In genomic region chr3:183555541-183556081, GRCh38 we compare ENCODE assay signal across 1 cellular context.
TF ChIP-seq lines count a peak whose summit lies in the region.

Gene KLHL6 (minus strand): TSS chr3:183555706. CDS start chr3:183555653, 53 bp downstream.

TF ChIP-seq in GM12878, 131 proteins besides CTCF, POLR2A, EP300 and RAD21 (continued from another document and continues in another):
- TF ChIP-seq EED (IDR thresholded peaks at IDR 0.05; ENCODE audit: low read depth) (peak; percentile 66; the same call in 1 of the 2 replicates), SREBF2 (IDR thresholded peaks at IDR 0.05; ENCODE audit: low read length) (no peak), HSF1 (IDR thresholded peaks at IDR 0.05; ENCODE audit: low read depth, low read length) (no peak), IRF5 (IDR thresholded peaks at IDR 0.05; ENCODE audit: borderline replicate concordance) (no peak), ZBTB4 (CRISPR knock-in tag; IDR thresholded peaks at IDR 0.05) (no peak), HDAC2 (IDR thresholded peaks at IDR 0.05) (no peak), SUZ12 (IDR thresholded peaks at IDR 0.05; ENCODE audit: unreplicated experiment) (no peak), JUNB (IDR thresholded peaks at IDR 0.05) (peak; percentile 67), PAX5 (IDR thresholded peaks at IDR 0.05; ENCODE audit: borderline replicate concordance, low read depth, low read length) (0 out of 2 replicates have a peak, but pooled peaks have one; percentile 29), SRF (IDR thresholded peaks at IDR 0.05; ENCODE audit: low read depth in 2 of 2, low read length in 2 of 2) (no peak), EGR1 (IDR thresholded peaks at IDR 0.05; ENCODE audit: borderline replicate concordance in 1 of 2, low read depth in 2 of 2, low read length in 2 of 2) (0 out of 3 replicates have a peak, but pooled peaks of 1 of the 2 experiments have one; percentile 1), JUND (IDR thresholded peaks at IDR 0.05; ENCODE audit: low read depth, low read length) (no peak), BACH1 (IDR thresholded peaks at IDR 0.05; ENCODE audit: borderline replicate concordance) (peak; percentile 59), RFX5 (IDR thresholded peaks at IDR 0.05; ENCODE audit: low read depth, low read length) (no peak), HDAC6 (IDR thresholded peaks at IDR 0.05; ENCODE audit: unreplicated experiment) (no peak), FOXM1 (IDR thresholded peaks at IDR 0.05; ENCODE audit: low read depth, low read length) (peak; percentile 74; the same call in 1 of the 2 replicates), SMARCA5 (IDR thresholded peaks at IDR 0.05) (0 out of 2 replicates have a peak, but pooled peaks have one; percentile 2), KDM1A (IDR thresholded peaks at IDR 0.05; ENCODE audit: borderline replicate concordance) (no peak), SMAD5 (IDR thresholded peaks at IDR 0.05; ENCODE audit: low read depth) (peak; percentile 84), CUX1 (IDR thresholded peaks at IDR 0.05; ENCODE audit: insufficient replicate concordance, low read depth, low read length) (peak; percentile 52), ZBED1 (IDR thresholded peaks at IDR 0.05; ENCODE audit: borderline replicate concordance) (peak; percentile 63; the same call in 1 of the 2 replicates), SIN3A (IDR thresholded peaks at IDR 0.05; ENCODE audit: low read depth, low read length) (peak; percentile 78; the same call in 1 of the 2 replicates), HCFC1 (IDR thresholded peaks at IDR 0.05; ENCODE audit: low read length) (peak; percentile 28), ZZZ3 (IDR thresholded peaks at IDR 0.05; ENCODE audit: control insufficient read depth, insufficient read length, low read depth) (no peak), BCL11A (IDR thresholded peaks at IDR 0.05; ENCODE audit: low read depth, low read length) (no peak; the same call in 1 of the 2 replicates)
- TF ChIP-seq, protein P1, sequence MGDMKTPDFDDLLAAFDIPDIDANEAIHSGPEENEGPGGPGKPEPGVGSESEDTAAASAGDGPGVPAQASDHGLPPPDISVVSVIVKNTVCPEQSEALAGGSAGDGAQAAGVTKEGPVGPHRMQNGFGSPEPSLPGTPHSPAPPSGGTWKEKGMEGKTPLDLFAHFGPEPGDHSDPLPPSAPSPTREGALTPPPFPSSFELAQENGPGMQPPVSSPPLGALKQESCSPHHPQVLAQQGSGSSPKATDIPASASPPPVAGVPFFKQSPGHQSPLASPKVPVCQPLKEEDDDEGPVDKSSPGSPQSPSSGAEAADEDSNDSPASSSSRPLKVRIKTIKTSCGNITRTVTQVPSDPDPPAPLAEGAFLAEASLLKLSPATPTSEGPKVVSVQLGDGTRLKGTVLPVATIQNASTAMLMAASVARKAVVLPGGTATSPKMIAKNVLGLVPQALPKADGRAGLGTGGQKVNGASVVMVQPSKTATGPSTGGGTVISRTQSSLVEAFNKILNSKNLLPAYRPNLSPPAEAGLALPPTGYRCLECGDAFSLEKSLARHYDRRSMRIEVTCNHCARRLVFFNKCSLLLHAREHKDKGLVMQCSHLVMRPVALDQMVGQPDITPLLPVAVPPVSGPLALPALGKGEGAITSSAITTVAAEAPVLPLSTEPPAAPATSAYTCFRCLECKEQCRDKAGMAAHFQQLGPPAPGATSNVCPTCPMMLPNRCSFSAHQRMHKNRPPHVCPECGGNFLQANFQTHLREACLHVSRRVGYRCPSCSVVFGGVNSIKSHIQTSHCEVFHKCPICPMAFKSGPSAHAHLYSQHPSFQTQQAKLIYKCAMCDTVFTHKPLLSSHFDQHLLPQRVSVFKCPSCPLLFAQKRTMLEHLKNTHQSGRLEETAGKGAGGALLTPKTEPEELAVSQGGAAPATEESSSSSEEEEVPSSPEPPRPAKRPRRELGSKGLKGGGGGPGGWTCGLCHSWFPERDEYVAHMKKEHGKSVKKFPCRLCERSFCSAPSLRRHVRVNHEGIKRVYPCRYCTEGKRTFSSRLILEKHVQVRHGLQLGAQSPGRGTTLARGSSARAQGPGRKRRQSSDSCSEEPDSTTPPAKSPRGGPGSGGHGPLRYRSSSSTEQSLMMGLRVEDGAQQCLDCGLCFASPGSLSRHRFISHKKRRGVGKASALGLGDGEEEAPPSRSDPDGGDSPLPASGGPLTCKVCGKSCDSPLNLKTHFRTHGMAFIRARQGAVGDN (IDR thresholded peaks at IDR 0.05): peak; percentile 97
- TF ChIP-seq, protein P2, sequence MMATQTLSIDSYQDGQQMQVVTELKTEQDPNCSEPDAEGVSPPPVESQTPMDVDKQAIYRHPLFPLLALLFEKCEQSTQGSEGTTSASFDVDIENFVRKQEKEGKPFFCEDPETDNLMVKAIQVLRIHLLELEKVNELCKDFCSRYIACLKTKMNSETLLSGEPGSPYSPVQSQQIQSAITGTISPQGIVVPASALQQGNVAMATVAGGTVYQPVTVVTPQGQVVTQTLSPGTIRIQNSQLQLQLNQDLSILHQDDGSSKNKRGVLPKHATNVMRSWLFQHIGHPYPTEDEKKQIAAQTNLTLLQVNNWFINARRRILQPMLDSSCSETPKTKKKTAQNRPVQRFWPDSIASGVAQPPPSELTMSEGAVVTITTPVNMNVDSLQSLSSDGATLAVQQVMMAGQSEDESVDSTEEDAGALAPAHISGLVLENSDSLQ (IDR thresholded peaks at IDR 0.05): peak; percentile 91
- TF ChIP-seq, protein P3, sequence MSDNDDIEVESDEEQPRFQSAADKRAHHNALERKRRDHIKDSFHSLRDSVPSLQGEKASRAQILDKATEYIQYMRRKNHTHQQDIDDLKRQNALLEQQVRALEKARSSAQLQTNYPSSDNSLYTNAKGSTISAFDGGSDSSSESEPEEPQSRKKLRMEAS (IDR thresholded peaks at IDR 0.05; ENCODE audit: low read depth, low read length): peak; percentile 60; the same call in 1 of the 2 replicates
- TF ChIP-seq, protein P4, sequence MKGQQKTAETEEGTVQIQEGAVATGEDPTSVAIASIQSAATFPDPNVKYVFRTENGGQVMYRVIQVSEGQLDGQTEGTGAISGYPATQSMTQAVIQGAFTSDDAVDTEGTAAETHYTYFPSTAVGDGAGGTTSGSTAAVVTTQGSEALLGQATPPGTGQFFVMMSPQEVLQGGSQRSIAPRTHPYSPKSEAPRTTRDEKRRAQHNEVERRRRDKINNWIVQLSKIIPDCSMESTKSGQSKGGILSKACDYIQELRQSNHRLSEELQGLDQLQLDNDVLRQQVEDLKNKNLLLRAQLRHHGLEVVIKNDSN (IDR thresholded peaks at IDR 0.05; ENCODE audit: borderline replicate concordance, extremely low read length, insufficient read depth, low read depth, low read length): no peak
- TF ChIP-seq, protein P5, sequence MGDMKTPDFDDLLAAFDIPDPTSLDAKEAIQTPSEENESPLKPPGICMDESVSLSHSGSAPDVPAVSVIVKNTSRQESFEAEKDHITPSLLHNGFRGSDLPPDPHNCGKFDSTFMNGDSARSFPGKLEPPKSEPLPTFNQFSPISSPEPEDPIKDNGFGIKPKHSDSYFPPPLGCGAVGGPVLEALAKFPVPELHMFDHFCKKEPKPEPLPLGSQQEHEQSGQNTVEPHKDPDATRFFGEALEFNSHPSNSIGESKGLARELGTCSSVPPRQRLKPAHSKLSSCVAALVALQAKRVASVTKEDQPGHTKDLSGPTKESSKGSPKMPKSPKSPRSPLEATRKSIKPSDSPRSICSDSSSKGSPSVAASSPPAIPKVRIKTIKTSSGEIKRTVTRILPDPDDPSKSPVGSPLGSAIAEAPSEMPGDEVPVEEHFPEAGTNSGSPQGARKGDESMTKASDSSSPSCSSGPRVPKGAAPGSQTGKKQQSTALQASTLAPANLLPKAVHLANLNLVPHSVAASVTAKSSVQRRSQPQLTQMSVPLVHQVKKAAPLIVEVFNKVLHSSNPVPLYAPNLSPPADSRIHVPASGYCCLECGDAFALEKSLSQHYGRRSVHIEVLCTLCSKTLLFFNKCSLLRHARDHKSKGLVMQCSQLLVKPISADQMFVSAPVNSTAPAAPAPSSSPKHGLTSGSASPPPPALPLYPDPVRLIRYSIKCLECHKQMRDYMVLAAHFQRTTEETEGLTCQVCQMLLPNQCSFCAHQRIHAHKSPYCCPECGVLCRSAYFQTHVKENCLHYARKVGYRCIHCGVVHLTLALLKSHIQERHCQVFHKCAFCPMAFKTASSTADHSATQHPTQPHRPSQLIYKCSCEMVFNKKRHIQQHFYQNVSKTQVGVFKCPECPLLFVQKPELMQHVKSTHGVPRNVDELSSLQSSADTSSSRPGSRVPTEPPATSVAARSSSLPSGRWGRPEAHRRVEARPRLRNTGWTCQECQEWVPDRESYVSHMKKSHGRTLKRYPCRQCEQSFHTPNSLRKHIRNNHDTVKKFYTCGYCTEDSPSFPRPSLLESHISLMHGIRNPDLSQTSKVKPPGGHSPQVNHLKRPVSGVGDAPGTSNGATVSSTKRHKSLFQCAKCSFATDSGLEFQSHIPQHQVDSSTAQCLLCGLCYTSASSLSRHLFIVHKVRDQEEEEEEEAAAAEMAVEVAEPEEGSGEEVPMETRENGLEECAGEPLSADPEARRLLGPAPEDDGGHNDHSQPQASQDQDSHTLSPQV (IDR thresholded peaks at IDR 0.05): no peak
